Comparison of ENCODE assay signal across 14 cellular contexts in the genomic region with DNA sequence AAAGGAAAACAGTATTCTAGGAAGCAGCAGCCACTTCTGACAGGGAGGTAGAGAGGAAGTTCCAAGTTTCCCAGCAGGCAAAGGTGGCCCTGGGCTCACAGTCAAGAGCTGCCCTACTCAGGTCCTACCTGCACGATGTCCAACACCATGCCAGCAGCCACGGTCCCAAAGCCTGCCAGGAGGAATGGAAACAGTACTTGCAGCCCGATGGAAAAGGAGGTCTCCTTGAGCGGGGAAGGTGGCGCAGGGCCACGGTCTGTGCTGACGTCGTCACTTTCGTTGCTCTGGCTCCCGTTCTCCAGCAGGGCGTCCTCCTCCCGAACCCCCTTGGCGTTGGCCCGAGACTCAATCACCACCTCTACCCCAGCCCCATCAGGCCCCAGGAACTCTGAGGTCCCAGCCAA. TPM values are rescaled to one million over a fixed set of nuclear protein-coding genes. Genes with fewer than 3 reads are reported as not detected.
DNase-seq lines count a peak whose midpoint lies in the region; FAIRE-seq and TF ChIP-seq lines count a peak whose summit lies in the region.
"Had no signal": no experiment of that assay in that cellular context is flagged by ENCODE, and none has a peak within 500 bp of the region (broad histone marks: within the 10 kb centered on the region; RNA-seq: fewer than 3 reads in every experiment).

No MANE protein-coding gene starts in this region.

- no peaks in the 10 kb centered on the region for H3F3A ChIP-seq in SU-DHL-6 (ENCODE audit: insufficient read depth)

- FAIRE-seq in kidney (lab: Jason Lieb, UNC) = no peak
- FAIRE-seq: small intestine had no signal

- intact Hi-C loops in kidney (cut with DNase I) = no loop called here

- H3K9ac ChIP-seq in SU-DHL-6 (ENCODE audit: low read length) (no peak overlapping the region), skeletal muscle satellite cell (ENCODE audit: low read depth, low read length) (no peak overlapping the region), kidney (ENCODE audit: low read length in 2 of 2) (no peak overlapping the region)

- H3K79me2 ChIP-seq in SU-DHL-6 (ENCODE audit: insufficient read depth, low read length) = peaks cover 56% of the 10 kb centered on the region

- H3K27ac ChIP-seq in SU-DHL-6 (ENCODE audit: low read depth, low read length) (no peak overlapping the region), cardiac muscle cell (peak overlapping the region; percentile 88), kidney (ENCODE audit: low read depth in 2 of 2, low read length in 2 of 2) (no peak overlapping the region)
- H3K27ac ChIP-seq: RWPE1 had no signal

- H3K27me3 ChIP-seq in SU-DHL-6 (ENCODE audit: low read length) = no peaks in the 10 kb centered on the region
- H3K27me3 ChIP-seq in cardiac muscle cell = no peaks in the 10 kb centered on the region
- H3K27me3 ChIP-seq in skeletal muscle satellite cell (ENCODE audit: control insufficient read depth, insufficient read depth, low read length) = no peaks in the 10 kb centered on the region

- H3K4me1 ChIP-seq in cardiac muscle cell (ENCODE audit: low read depth) = peaks cover 38% of the 10 kb centered on the region
- H3K4me1 ChIP-seq in skeletal muscle satellite cell (ENCODE audit: control insufficient read depth, insufficient read depth, low read length) = peaks cover 40% of the 10 kb centered on the region
- H3K4me1 ChIP-seq in kidney (ENCODE audit: control insufficient read depth in 1 of 2, insufficient read depth in 1 of 2, low read depth in 1 of 2, low read length in 2 of 2) = peaks cover 24 to 36% of the 10 kb centered on the region in 2 donors

- H3K4me3 ChIP-seq in SU-DHL-6 (ENCODE audit: insufficient read depth, low read length, poor library complexity, severe bottlenecking) (no peak overlapping the region), cardiac muscle cell (peak overlapping the region; percentile 7), skeletal muscle satellite cell (ENCODE audit: low read length) (peak overlapping the region; percentile 31), kidney (ENCODE audit: low read length in 2 of 2) (peak overlapping the region in 1 of 2 donors; percentile 92)
- H3K4me3 ChIP-seq: GM23338 had no signal

- H4K20me1 ChIP-seq in SU-DHL-6 (ENCODE audit: low read depth, low read length) = no peaks in the 10 kb centered on the region

- no peak for TF ChIP-seq CTCF in SU-DHL-6 (IDR thresholded peaks at IDR 0.05; ENCODE audit: insufficient read depth, low read length, poor library complexity, severe bottlenecking)
- no peak for TF ChIP-seq CTCF in cardiac muscle cell (IDR thresholded peaks at IDR 0.05; ENCODE audit: low read depth, low read length)
- no peak for TF ChIP-seq CTCF in kidney (IDR thresholded peaks at IDR 0.05; ENCODE audit: borderline replicate concordance, extremely low read depth, insufficient read depth)

- H3K9me3 ChIP-seq in SU-DHL-6 (ENCODE audit: insufficient read depth, low read length) (no peaks in the 10 kb centered on the region), cardiac muscle cell (ENCODE audit: low read depth) (no peaks in the 10 kb centered on the region), skeletal muscle satellite cell (replicated peaks; ENCODE audit: low read length) (no peaks in the 10 kb centered on the region), kidney (ENCODE audit: control insufficient read depth in 1 of 2, low read length in 2 of 2) (no peaks in the 10 kb centered on the region)

- H3K36me3 ChIP-seq in SU-DHL-6 (ENCODE audit: low read length) (no peaks in the 10 kb centered on the region), cardiac muscle cell (peaks cover 4% of the 10 kb centered on the region), skeletal muscle satellite cell (ENCODE audit: insufficient read depth, low read length) (peaks cover 21% of the 10 kb centered on the region), kidney (ENCODE audit: control insufficient read depth in 1 of 2, insufficient read depth in 2 of 2, low read length in 2 of 2) (peaks cover 0 to 4% of the 10 kb centered on the region in 2 donors)

- H3K4me2 ChIP-seq in SU-DHL-6 (ENCODE audit: low read depth, low read length, poor library complexity, severe bottlenecking) (peak overlapping the region; percentile 36), skeletal muscle satellite cell (ENCODE audit: low read length) (peak overlapping the region; percentile 99)
- H3K4me2 ChIP-seq: GM23338 had no signal

- H3K9me2 ChIP-seq in SU-DHL-6 (replicated peaks; ENCODE audit: insufficient read depth, low read length) = no peaks in the 10 kb centered on the region

- H2AFZ ChIP-seq in SU-DHL-6 (ENCODE audit: low read depth, low read length, severe bottlenecking) = no peak overlapping the region
- H2AFZ ChIP-seq: GM23338 had no signal

- no peak for DNase-seq in cardiac muscle cell (ENCODE audit: low read depth in 1 of 2, low spot score in 1 of 2)
- no peak for DNase-seq in kidney
- no peak for DNase-seq in NCI-H2029 treated with DMSO at 0.1 percent for 48 hours (lab: John Stamatoyannopoulos, UW)
- DNase-seq in NCI-H1436 treated with DMSO at 0.1 percent for 48 hours (lab: John Stamatoyannopoulos, UW) = no peak
- DNase-seq: activated CD4-positive, alpha-beta T cell treated with anti-CD3 and anti-CD28 coated beads, Interleukin-2, amount 10 ng/mL, durations not matched to agents 24 days and 14 days; activated T-cell treated with anti-CD3 and anti-CD28 coated beads, Interleukin-2, amount 50 U/mL, for 48 hours; foreskin melanocyte; NCI-H2029; small intestine had no signal

RNA-seq across cellular contexts. Expression of a gene that starts 3.1 kb away (rescaled TPM):
- total RNA-seq in cardiac muscle cell (29.4 and 52.1 TPM in 2 replicates), kidney (19.1 TPM)
- polyA plus RNA-seq in cardiac muscle cell (43.5 and 44.5 TPM in 2 replicates), kidney (ENCODE audit: insufficient read depth, low read depth, low replicate concordance) (20.9 TPM)
- total RNA-seq in skeletal muscle satellite cell (2012; rRNA removed) = 14.4 and 16.7 TPM in 2 replicates

RNA-seq across cellular contexts. Expression of a gene that starts 34.7 kb away (rescaled TPM):
- total RNA-seq in cardiac muscle cell = 3.3 and 7.2 TPM in 2 replicates
- 6.5 and 15.2 TPM in 2 replicates for polyA plus RNA-seq in cardiac muscle cell
- total RNA-seq in skeletal muscle satellite cell (2012; rRNA removed) = 14.6 and 16.7 TPM in 2 replicates
- total RNA-seq in kidney = 25.9 TPM
- 52.4 TPM for polyA plus RNA-seq in kidney (ENCODE audit: insufficient read depth, low read depth, low replicate concordance)

RNA-seq across cellular contexts. Expression of a gene that starts 40.0 kb away (rescaled TPM):
- total RNA-seq in cardiac muscle cell (not detected in 2 replicates), kidney (0.69 TPM)
- polyA plus RNA-seq in cardiac muscle cell (0.18 and 0.57 TPM in 2 replicates), kidney (ENCODE audit: insufficient read depth, low read depth, low replicate concordance) (1.6 TPM)
- not detected in 2 replicates for total RNA-seq in skeletal muscle satellite cell (2012; rRNA removed)
- polyA plus RNA-seq: CD14-positive monocyte, GM23338 had no signal

RNA-seq across cellular contexts. Expression of a gene that starts 60.0 kb away (rescaled TPM):
- 100 and 175 TPM in 2 replicates for total RNA-seq in cardiac muscle cell
- 47.0 and 80.9 TPM in 2 replicates for polyA plus RNA-seq in cardiac muscle cell
- total RNA-seq in skeletal muscle satellite cell (2012; rRNA removed) = 111 and 159 TPM in 2 replicates
- 182 TPM for total RNA-seq in kidney
- 101 TPM for polyA plus RNA-seq in kidney (ENCODE audit: insufficient read depth, low read depth, low replicate concordance)
